8 cellular contexts compared by ENCODE assay signal in genomic region chr20:23350855-23351838, GRCh38. TPM values are rescaled to one million over a fixed set of nuclear protein-coding genes. Genes with fewer than 3 reads are reported as not detected.
DNase-seq lines count a peak whose midpoint lies in the region; ATAC-seq and TF ChIP-seq lines count a peak whose summit lies in the region.

No MANE protein-coding gene starts in this region.

- no peaks in the 10 kb centered on the region for H3K36me3 Mint-ChIP-seq in CD4-positive, CD25-positive, alpha-beta regulatory T cell

- H3K4me3 ChIP-seq in CD4-positive, CD25-positive, alpha-beta regulatory T cell (ENCODE audit: low read depth, low read length) = peak overlapping the region; percentile 81
- H3K4me3 ChIP-seq in gastroesophageal sphincter (peak overlapping the region; percentile 58 to 97), ovary (peak overlapping the region; percentile 72), upper lobe of right lung (peak overlapping the region; percentile 100)

- H3K27ac ChIP-seq in CD4-positive, CD25-positive, alpha-beta regulatory T cell (ENCODE audit: insufficient read depth, low read length, poor library complexity, severe bottlenecking) = peak overlapping the region; percentile 99
- H3K27ac ChIP-seq in gastroesophageal sphincter (peak overlapping the region; percentile 94 to 99 (median 98)), ovary (peak overlapping the region; percentile 89 to 99), upper lobe of right lung (peak overlapping the region; percentile 99)

- peaks cover 32% of the 10 kb centered on the region for H3K4me1 ChIP-seq in CD4-positive, CD25-positive, alpha-beta regulatory T cell (ENCODE audit: control insufficient read depth, insufficient read depth, low read length, poor library complexity, severe bottlenecking)
- peaks cover 0 to 35% (median 11%) of the 10 kb centered on the region in 3 donors for H3K4me1 ChIP-seq in gastroesophageal sphincter
- H3K4me1 ChIP-seq in ovary (ENCODE audit: insufficient read depth) = peaks cover 3% of the 10 kb centered on the region
- H3K4me1 ChIP-seq in upper lobe of right lung = peaks cover 21% of the 10 kb centered on the region

- no peak for TF ChIP-seq EP300 in gastroesophageal sphincter (IDR thresholded peaks at IDR 0.05)
- no peak for TF ChIP-seq EP300 in ovary (IDR thresholded peaks at IDR 0.05)

- peak overlapping the region; percentile 96 to 100 (median 99) for H3K4me3 Mint-ChIP-seq in CD4-positive, CD25-positive, alpha-beta regulatory T cell

- TF ChIP-seq CTCF in gastroesophageal sphincter (IDR thresholded peaks at IDR 0.05) = no peak
- no peak for TF ChIP-seq CTCF in ovary (IDR thresholded peaks at IDR 0.05)
- no peak for TF ChIP-seq CTCF in upper lobe of right lung (IDR thresholded peaks at IDR 0.05)

- peak; percentile 58 to 71 (median 62) for DNase-seq in CD4-positive, CD25-positive, alpha-beta regulatory T cell
- DNase-seq in RPMI7951 (ENCODE audit: low read depth) (peak; percentile 67), activated gamma-delta T cell (lab: John Stamatoyannopoulos, UW) (peak; percentile 52), ovary (peak in 4 of 5 donors; percentile 55 to 75 (median 62)), upper lobe of right lung (peak; percentile 79)

- no peaks in the 10 kb centered on the region for H3K27me3 ChIP-seq in CD4-positive, CD25-positive, alpha-beta regulatory T cell (ENCODE audit: control insufficient read depth, insufficient read depth, low read length)
- H3K27me3 ChIP-seq in gastroesophageal sphincter (no peaks in the 10 kb centered on the region), ovary (no peaks in the 10 kb centered on the region), upper lobe of right lung (no peaks in the 10 kb centered on the region)

- peak overlapping the region; percentile 89 to 100 (median 99) for H3K27ac Mint-ChIP-seq in CD4-positive, CD25-positive, alpha-beta regulatory T cell

- 3 to 5% methylated on average over 13 to 20 of the region's 65 CpGs for WGBS in gastroesophageal sphincter (ENCODE audit: low coverage in 1 of 2), 2 donors
- 1% methylated on average over 57 to 65 of the region's 65 CpGs for WGBS in ovary, 3 donors

- peaks cover 17% of the 10 kb centered on the region for H3K36me3 ChIP-seq in CD4-positive, CD25-positive, alpha-beta regulatory T cell (ENCODE audit: control insufficient read depth, insufficient read depth, low read length)
- H3K36me3 ChIP-seq in gastroesophageal sphincter (peaks cover 0 to 21% of the 10 kb centered on the region in 2 donors), ovary (no peaks in the 10 kb centered on the region), upper lobe of right lung (peaks cover 19% of the 10 kb centered on the region)

- no peaks in the 10 kb centered on the region for H3K9me3 Mint-ChIP-seq in CD4-positive, CD25-positive, alpha-beta regulatory T cell

- TF ChIP-seq POLR2A in gastroesophageal sphincter (IDR thresholded peaks at IDR 0.05) (no peak), ovary (IDR thresholded peaks at IDR 0.05) (no peak)

- H3K9me3 ChIP-seq in CD4-positive, CD25-positive, alpha-beta regulatory T cell (ENCODE audit: control insufficient read depth in 2 of 2, low read length in 2 of 2) = no peaks in the 10 kb centered on the region
- H3K9me3 ChIP-seq in gastroesophageal sphincter (no peaks in the 10 kb centered on the region), ovary (no peaks in the 10 kb centered on the region), upper lobe of right lung (no peaks in the 10 kb centered on the region)

- peak; percentile 25 for ATAC-seq in CD4-positive, CD25-positive, alpha-beta regulatory T cell (ENCODE audit: low read depth in 2 of 2)
- ATAC-seq in GM19397 (IDR thresholded peaks at IDR 0.05; ENCODE audit: unreplicated experiment) = peak; percentile 33
- peak; percentile 24 for ATAC-seq in HG03460 (IDR thresholded peaks at IDR 0.05; ENCODE audit: unreplicated experiment)
- peak; percentile 14 for ATAC-seq in gastroesophageal sphincter
- ATAC-seq in upper lobe of right lung = peak; percentile 35

- H3K4me1 Mint-ChIP-seq in CD4-positive, CD25-positive, alpha-beta regulatory T cell = peaks cover 0 to 40% (median 25%) of the 10 kb centered on the region in 4 donors

- H3K27me3 Mint-ChIP-seq in CD4-positive, CD25-positive, alpha-beta regulatory T cell = peaks cover 8% of the 10 kb centered on the region

- intact Hi-C loops in ovary (cut with DNase I) = loop anchor here in 2 of 4 donors (10.0 kb wide), 3 partner anchors 64 to 1704 kb away; partner anchors contain the start of genes ACSS1 (in 1 of the 2) and CST3 (in 1 of the 2)
- intact Hi-C loops in upper lobe of right lung (cut with DNase I) = no loop called here

RNA-seq across cellular contexts. Expression of gene NXT1, which starts 0.6 kb away (rescaled TPM):
- 41.5 TPM for total RNA-seq in CD4-positive, CD25-positive, alpha-beta regulatory T cell
- 10 to 100 TPM; 47.1 to 71.5 (median 56.9) TPM for polyA plus RNA-seq in CD4-positive, CD25-positive, alpha-beta regulatory T cell
- 74.9 and 96.8 TPM in 2 replicates for total RNA-seq in RPMI7951 (2014; rRNA removed; shearing (Covaris generic))
- total RNA-seq in gastroesophageal sphincter (10 to 100 TPM; 21.3 to 42.0 (median 26.5) TPM), ovary (10 to 100 TPM; 19.3 to 44.6 (median 32.1) TPM), upper lobe of right lung (16.2 TPM)
- 10 to 100 TPM; 19.2 to 20.5 TPM for polyA plus RNA-seq in ovary

RNA-seq across cellular contexts. Expression of gene GZF1, which starts 10.8 kb away (rescaled TPM):
- 24.8 TPM for total RNA-seq in CD4-positive, CD25-positive, alpha-beta regulatory T cell
- 1 to 10 TPM; 3.1 to 4.1 (median 3.3) TPM for polyA plus RNA-seq in CD4-positive, CD25-positive, alpha-beta regulatory T cell
- total RNA-seq in RPMI7951 (2014; rRNA removed; shearing (Covaris generic)) = 16.2 and 22.2 TPM in 2 replicates
- total RNA-seq in gastroesophageal sphincter (10 to 100 TPM; 13.5 to 18.8 (median 17.4) TPM), ovary (10 to 100 TPM in 6 of 7 donors, 1 to 10 TPM in 1; 9.8 to 31.4 (median 21.4) TPM), upper lobe of right lung (12.5 TPM)
- 1 to 10 TPM; 8.5 to 9.1 TPM for polyA plus RNA-seq in ovary

Comparison
In these comparisons a context has a peak if more than half of its experiments do, and no peak if none do; other contexts are left out.
1. Peak in every context shown above with its lines: DNase-seq, ATAC-seq, H3K4me3 ChIP-seq and H3K27ac ChIP-seq.